21 cellular contexts compared by ENCODE assay signal in the genomic region with DNA sequence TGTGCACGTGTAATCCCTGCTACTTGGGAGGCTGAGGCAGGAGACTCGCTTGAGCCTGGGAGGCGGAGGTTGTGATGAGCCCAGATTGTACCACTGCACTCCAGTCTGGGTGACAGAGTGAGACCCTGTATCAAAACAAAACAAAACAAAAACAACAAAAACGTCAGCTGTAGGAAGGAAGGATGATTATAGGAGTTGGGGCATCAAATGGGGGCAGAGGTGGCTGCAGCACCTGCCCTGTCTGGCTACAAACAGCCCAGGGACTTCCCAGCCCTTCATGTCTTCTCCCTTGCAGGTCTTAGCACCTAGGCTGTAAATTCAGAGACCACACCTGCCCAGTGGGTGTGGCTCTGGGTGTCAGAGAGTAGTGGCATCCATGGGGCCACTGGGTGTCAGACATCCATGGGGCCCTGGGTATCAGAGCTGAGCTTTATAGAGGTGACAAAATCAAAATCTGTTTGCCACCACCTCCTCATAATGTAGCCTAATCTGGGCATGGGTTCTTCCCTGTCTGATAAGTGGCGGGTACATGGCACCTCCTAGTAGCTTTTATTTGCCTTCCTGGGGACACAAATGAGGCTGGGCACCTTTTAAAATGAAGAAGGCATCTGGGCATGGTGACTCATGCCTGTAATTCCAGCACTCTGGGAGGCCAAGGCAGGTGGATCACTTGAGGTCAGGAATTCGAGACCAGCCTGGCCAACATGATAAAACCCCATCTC. TPM values are rescaled to one million over a fixed set of nuclear protein-coding genes. Genes with fewer than 3 reads are reported as not detected.
DNase-seq lines count a peak whose midpoint lies in the region; ATAC-seq lines count a peak whose summit lies in the region.
"Had no signal": no experiment of that assay in that cellular context is flagged by ENCODE, and none has a peak within 500 bp of the region (broad histone marks: within the 10 kb centered on the region; RNA-seq: fewer than 3 reads in every experiment).

No MANE protein-coding gene starts in this region.

- no peak for DNase-seq in activated CD4-positive, alpha-beta T cell treated with anti-CD3 and anti-CD28 coated beads, Interleukin-2, amount 10 ng/mL, durations not matched to agents 7 days and 5 days
- no peak for DNase-seq in activated CD4-positive, alpha-beta T cell treated with anti-CD3 and anti-CD28 coated beads, Interleukin-2, amount 50 U/mL, for 48 hours
- DNase-seq in HT-29 (ENCODE audit: low spot score), result peak; percentile 28
- no peak for DNase-seq in naive thymus-derived CD8-positive, alpha-beta T cell
- no peak for DNase-seq in RKO (ENCODE audit: low spot score)
- DNase-seq: activated CD4-positive, alpha-beta T cell treated with anti-CD3 and anti-CD28 coated beads, Interleukin-2, amount 50 U/mL, for 4 hours; effector CD8-positive, alpha-beta T cell; heart right ventricle; HFFc6; mesenchymal stem cell; NCI-H1694 treated with DMSO at 0.1 percent for 48 hours; stimulated activated CD4-positive, alpha-beta T cell treated with anti-CD3 and anti-CD28 coated beads, Interleukin-12 subunit alpha, Interleukin-12 subunit beta, amount 100 ng/mL, for 4 hours had no signal

- ATAC-seq in activated T-helper 17 cell treated with anti-CD3 and anti-CD28 coated beads, Interleukin-2, amount 50 U/mL, for 72 hours (replicated peaks), result no peak
- peak in 1 of 2 donors; percentile 54 for ATAC-seq in naive thymus-derived CD8-positive, alpha-beta T cell
- ATAC-seq in HG03378 (IDR thresholded peaks at IDR 0.05; ENCODE audit: unreplicated experiment) (no peak), GM18520 (IDR thresholded peaks at IDR 0.05; ENCODE audit: unreplicated experiment) (no peak)
- ATAC-seq: heart right ventricle; stimulated activated memory B cell treated with anti-CD40 and anti-IgM and Interleukin-4, amounts not matched to agents 10 μg/mL and 1 μg/mL and 100 μg/mL, for 72 hours had no signal

- POLR2A ChIA-PET in activated CD4-positive, alpha-beta T cell treated with anti-CD3 and anti-CD28 coated beads, Interleukin-2, amount 10 ng/mL, durations not matched to agents 7 days and 5 days (lab: Charles Lee), result no interaction called here
- POLR2A ChIA-PET in naive thymus-derived CD8-positive, alpha-beta T cell (lab: Charles Lee), result interaction anchor here (1.1 to 1.4 kb wide), 2 partner anchors 49 to 69 kb away, joined by 4 to 9 read pairs; partner anchors contain the start of gene RPL18A

- H3K36me3 Mint-ChIP-seq in activated CD4-positive, alpha-beta T cell treated with anti-CD3 and anti-CD28 coated beads, Interleukin-2, amount 10 ng/mL, durations not matched to agents 7 days and 5 days (ENCODE audit: low read depth), result peaks cover 23% of the 10 kb centered on the region
- peaks cover 23% of the 10 kb centered on the region for H3K36me3 Mint-ChIP-seq in activated T-helper 17 cell treated with anti-CD3 and anti-CD28 coated beads, Interleukin-2, amount 50 U/mL, for 72 hours (ENCODE audit: low read depth)
- peaks cover 0 to 29% (median 10%) of the 10 kb centered on the region in 3 donors for H3K36me3 Mint-ChIP-seq in naive thymus-derived CD8-positive, alpha-beta T cell
- H3K36me3 Mint-ChIP-seq: neural progenitor cell had no signal

- H3K4me3 Mint-ChIP-seq in activated CD4-positive, alpha-beta T cell treated with anti-CD3 and anti-CD28 coated beads, Interleukin-2, amount 10 ng/mL, durations not matched to agents 7 days and 5 days, result no peak overlapping the region
- no peak overlapping the region for H3K4me3 Mint-ChIP-seq in activated T-helper 17 cell treated with anti-CD3 and anti-CD28 coated beads, Interleukin-2, amount 50 U/mL, for 72 hours
- H3K4me3 Mint-ChIP-seq in naive thymus-derived CD8-positive, alpha-beta T cell, result no peak overlapping the region
- H3K4me3 Mint-ChIP-seq: HFFc6; neural progenitor cell; stimulated activated memory B cell treated with anti-CD40 and anti-IgM and Interleukin-4, amounts not matched to agents 10 μg/mL and 1 μg/mL and 100 μg/mL, for 72 hours had no signal

- CTCF ChIA-PET in activated CD4-positive, alpha-beta T cell treated with anti-CD3 and anti-CD28 coated beads, Interleukin-2, amount 10 ng/mL, durations not matched to agents 7 days and 5 days (lab: Charles Lee), result interaction anchor here (0.9 to 1.9 kb wide), 3 partner anchors 10 to 30 kb away, joined by 3 to 7 read pairs (median 4); no protein-coding TSS in a partner anchor

- no peaks in the 10 kb centered on the region for H3K9me3 Mint-ChIP-seq in activated CD4-positive, alpha-beta T cell treated with anti-CD3 and anti-CD28 coated beads, Interleukin-2, amount 10 ng/mL, durations not matched to agents 7 days and 5 days
- no peaks in the 10 kb centered on the region for H3K9me3 Mint-ChIP-seq in activated T-helper 17 cell treated with anti-CD3 and anti-CD28 coated beads, Interleukin-2, amount 50 U/mL, for 72 hours
- no peaks in the 10 kb centered on the region for H3K9me3 Mint-ChIP-seq in naive thymus-derived CD8-positive, alpha-beta T cell
- H3K9me3 Mint-ChIP-seq: HFFc6; neural progenitor cell; stimulated activated memory B cell treated with anti-CD40 and anti-IgM and Interleukin-4, amounts not matched to agents 10 μg/mL and 1 μg/mL and 100 μg/mL, for 72 hours had no signal

- peaks cover 8% of the 10 kb centered on the region for H3K27me3 Mint-ChIP-seq in activated CD4-positive, alpha-beta T cell treated with anti-CD3 and anti-CD28 coated beads, Interleukin-2, amount 10 ng/mL, durations not matched to agents 7 days and 5 days
- H3K27me3 Mint-ChIP-seq in activated T-helper 17 cell treated with anti-CD3 and anti-CD28 coated beads, Interleukin-2, amount 50 U/mL, for 72 hours, result no peaks in the 10 kb centered on the region
- H3K27me3 Mint-ChIP-seq in naive thymus-derived CD8-positive, alpha-beta T cell, result peaks cover 0 to 7% (median 0%) of the 10 kb centered on the region in 5 donors

- H3K4me1 Mint-ChIP-seq in activated CD4-positive, alpha-beta T cell treated with anti-CD3 and anti-CD28 coated beads, Interleukin-2, amount 10 ng/mL, durations not matched to agents 7 days and 5 days, result peaks cover 55% of the 10 kb centered on the region
- H3K4me1 Mint-ChIP-seq in activated T-helper 17 cell treated with anti-CD3 and anti-CD28 coated beads, Interleukin-2, amount 50 U/mL, for 72 hours, result peaks cover 6% of the 10 kb centered on the region
- H3K4me1 Mint-ChIP-seq in naive thymus-derived CD8-positive, alpha-beta T cell, result peaks cover 19 to 50% (median 39%) of the 10 kb centered on the region in 4 donors

- peak overlapping the region; percentile 76 for H3K27ac Mint-ChIP-seq in activated CD4-positive, alpha-beta T cell treated with anti-CD3 and anti-CD28 coated beads, Interleukin-2, amount 10 ng/mL, durations not matched to agents 7 days and 5 days
- peak overlapping the region; percentile 35 for H3K27ac Mint-ChIP-seq in activated T-helper 17 cell treated with anti-CD3 and anti-CD28 coated beads, Interleukin-2, amount 50 U/mL, for 72 hours
- H3K27ac Mint-ChIP-seq in naive thymus-derived CD8-positive, alpha-beta T cell, result peak overlapping the region; percentile 19 to 84 (median 72)
- H3K27ac Mint-ChIP-seq: HFFc6; neural progenitor cell; stimulated activated memory B cell treated with anti-CD40 and anti-IgM and Interleukin-4, amounts not matched to agents 10 μg/mL and 1 μg/mL and 100 μg/mL, for 72 hours had no signal

RNA-seq across cellular contexts. Expression of gene B3GNT3, which starts 4.7 kb away (rescaled TPM):
- total RNA-seq in activated CD4-positive, alpha-beta T cell treated with anti-CD3 and anti-CD28 coated beads, Interleukin-2, amount 10 ng/mL, durations not matched to agents 7 days and 5 days, result under 1 TPM; 0.35 to 0.81 TPM
- 44.3 and 49.6 TPM in 2 replicates for total RNA-seq in HT-29 (2014; rRNA removed; shearing (Covaris generic))
- total RNA-seq in activated T-helper 17 cell treated with anti-CD3 and anti-CD28 coated beads, Interleukin-2, amount 50 U/mL, for 72 hours, result 1 to 10 TPM in 1 of 2 donors, not detected in 1; 1.2 TPM
- not detected for total RNA-seq in naive thymus-derived CD8-positive, alpha-beta T cell
- polyA plus RNA-seq in naive thymus-derived CD8-positive, alpha-beta T cell, result under 1 TPM in 2 of 3 donors, not detected in 1; 0.13 to 0.20 TPM
- total RNA-seq: A673, heart right ventricle, HFFc6, pulmonary artery endothelial cell, SJSA1 had no signal
- polyA plus RNA-seq: heart right ventricle had no signal

RNA-seq across cellular contexts. Expression of gene INSL3, which starts 31.1 kb away (rescaled TPM):
- 1 to 10 TPM; 6.8 to 7.4 TPM for total RNA-seq in activated CD4-positive, alpha-beta T cell treated with anti-CD3 and anti-CD28 coated beads, Interleukin-2, amount 10 ng/mL, durations not matched to agents 7 days and 5 days
- total RNA-seq in HT-29 (2014; rRNA removed; shearing (Covaris generic)), result not detected in 2 replicates
- 1 to 10 TPM; 7.6 to 8.3 TPM for total RNA-seq in activated T-helper 17 cell treated with anti-CD3 and anti-CD28 coated beads, Interleukin-2, amount 50 U/mL, for 72 hours
- 1 to 10 TPM; 2.7 to 3.6 TPM for total RNA-seq in naive thymus-derived CD8-positive, alpha-beta T cell
- polyA plus RNA-seq in naive thymus-derived CD8-positive, alpha-beta T cell, result 1 to 10 TPM in 2 of 3 donors, under 1 TPM in 1; 0.97 to 3.0 (median 1.9) TPM
- total RNA-seq: A673, heart right ventricle, HFFc6, MCF 10A, pulmonary artery endothelial cell, SJSA1 had no signal

RNA-seq across cellular contexts. Expression of gene FCHO1, which starts 38.9 kb away (rescaled TPM):
- 10 to 100 TPM; 76.3 to 84.1 TPM for total RNA-seq in activated CD4-positive, alpha-beta T cell treated with anti-CD3 and anti-CD28 coated beads, Interleukin-2, amount 10 ng/mL, durations not matched to agents 7 days and 5 days
- 0.42 and 1.2 TPM in 2 replicates for total RNA-seq in HT-29 (2014; rRNA removed; shearing (Covaris generic))
- 10 to 100 TPM; 64.0 to 75.5 TPM for total RNA-seq in activated T-helper 17 cell treated with anti-CD3 and anti-CD28 coated beads, Interleukin-2, amount 50 U/mL, for 72 hours
- total RNA-seq in naive thymus-derived CD8-positive, alpha-beta T cell, result 10 to 100 TPM; 94.1 to 99.7 TPM
- 10 to 100 TPM; 11.2 to 31.8 (median 16.4) TPM for polyA plus RNA-seq in naive thymus-derived CD8-positive, alpha-beta T cell

RNA-seq across cellular contexts. Expression of gene JAK3, which starts 57.6 kb away (rescaled TPM):
- 100 to 1,000 TPM; 172 to 176 TPM for total RNA-seq in activated CD4-positive, alpha-beta T cell treated with anti-CD3 and anti-CD28 coated beads, Interleukin-2, amount 10 ng/mL, durations not matched to agents 7 days and 5 days
- total RNA-seq in HT-29 (2014; rRNA removed; shearing (Covaris generic)), result 0.23 and 0.31 TPM in 2 replicates
- 100 to 1,000 TPM; 186 to 250 TPM for total RNA-seq in activated T-helper 17 cell treated with anti-CD3 and anti-CD28 coated beads, Interleukin-2, amount 50 U/mL, for 72 hours
- 100 to 1,000 TPM; 120 to 122 TPM for total RNA-seq in naive thymus-derived CD8-positive, alpha-beta T cell
- 100 to 1,000 TPM in 2 of 3 donors, 10 to 100 TPM in 1; 78.7 to 122 (median 109) TPM for polyA plus RNA-seq in naive thymus-derived CD8-positive, alpha-beta T cell
- total RNA-seq: MCF 10A had no signal

Comparison
In these comparisons a context has a peak if more than half of its experiments do, and no peak if none do; other contexts are left out.
1. RNA of gene B3GNT3, which starts 4.7 kb away (total RNA-seq): 44.3 to 49.6 TPM in HT-29; 1.2 TPM in activated T-helper 17 cell treated with anti-CD3 and anti-CD28 coated beads, Interleukin-2, amount 50 U/mL, for 72 hours, 0.35 to 0.81 TPM in activated CD4-positive, alpha-beta T cell treated with anti-CD3 and anti-CD28 coated beads, Interleukin-2, amount 10 ng/mL, durations not matched to agents 7 days and 5 days and not detected in naive thymus-derived CD8-positive, alpha-beta T cell; every median in the first group is over 10 times any median in the second.
2. RNA of gene FCHO1, which starts 38.9 kb away (total RNA-seq): 94.1 to 99.7 TPM in naive thymus-derived CD8-positive, alpha-beta T cell, 76.3 to 84.1 TPM in activated CD4-positive, alpha-beta T cell treated with anti-CD3 and anti-CD28 coated beads, Interleukin-2, amount 10 ng/mL, durations not matched to agents 7 days and 5 days and 64.0 to 75.5 TPM in activated T-helper 17 cell treated with anti-CD3 and anti-CD28 coated beads, Interleukin-2, amount 50 U/mL, for 72 hours; 0.42 to 1.2 TPM in HT-29; every median in the first group is over 10 times any median in the second.
3. Peak in every context shown above with its lines, with median percentiles within 50 percentile points of each other: H3K27ac Mint-ChIP-seq.